In genomic region chr7:105269397-105269796, GRCh38 we compare ENCODE assay signal across 8 cellular contexts.
A peak's percentile ranks its signal among the peaks of the same experiment; 100 is the strongest.
DNase-seq lines count a peak whose midpoint lies in the region; ATAC-seq lines count a peak whose summit lies in the region.

No MANE protein-coding gene starts in this region.

- no peaks in the 10 kb centered on the region for H3K27me3 Mint-ChIP-seq in activated CD8-positive, alpha-beta T cell treated with anti-CD3 and anti-CD28 coated beads, Interleukin-2, amount 10 ng/mL, durations not matched to agents 7 days and 5 days (ENCODE audit: low read depth)
- no peaks in the 10 kb centered on the region for H3K27me3 Mint-ChIP-seq in stimulated activated naive B cell treated with anti-CD40 and anti-IgM and Interleukin-4, amounts not matched to agents 10 μg/mL and 1 μg/mL and 100 μg/mL, for 72 hours

- peak overlapping the region; percentile 93 for H3K4me3 ChIP-seq in right cardiac atrium (ENCODE audit: low read length)

- POLR2A ChIA-PET in activated CD8-positive, alpha-beta T cell treated with anti-CD3 and anti-CD28 coated beads, Interleukin-2, amount 10 ng/mL, durations not matched to agents 7 days and 5 days (lab: Charles Lee), result interaction anchor here (1.2 to 1.3 kb wide), 2 partner anchors 10 to 262 kb away, joined by 3 to 5 read pairs; partner anchors contain the start of gene RINT1

- peak overlapping the region; percentile 73 for H3K4me3 Mint-ChIP-seq in activated CD8-positive, alpha-beta T cell treated with anti-CD3 and anti-CD28 coated beads, Interleukin-2, amount 10 ng/mL, durations not matched to agents 7 days and 5 days
- H3K4me3 Mint-ChIP-seq in stimulated activated naive B cell treated with anti-CD40 and anti-IgM and Interleukin-4, amounts not matched to agents 10 μg/mL and 1 μg/mL and 100 μg/mL, for 72 hours, result peak overlapping the region; percentile 79 to 90

- H3K9me3 Mint-ChIP-seq in activated CD8-positive, alpha-beta T cell treated with anti-CD3 and anti-CD28 coated beads, Interleukin-2, amount 10 ng/mL, durations not matched to agents 7 days and 5 days (ENCODE audit: insufficient read depth), result no peaks in the 10 kb centered on the region
- no peaks in the 10 kb centered on the region for H3K9me3 Mint-ChIP-seq in stimulated activated naive B cell treated with anti-CD40 and anti-IgM and Interleukin-4, amounts not matched to agents 10 μg/mL and 1 μg/mL and 100 μg/mL, for 72 hours

- under 1% methylated on average over 3 of the region's 3 CpGs for WGBS in right cardiac atrium

- peak overlapping the region; percentile 60 for H3K27ac Mint-ChIP-seq in activated CD8-positive, alpha-beta T cell treated with anti-CD3 and anti-CD28 coated beads, Interleukin-2, amount 10 ng/mL, durations not matched to agents 7 days and 5 days
- peak overlapping the region; percentile 96 for H3K27ac Mint-ChIP-seq in stimulated activated naive B cell treated with anti-CD40 and anti-IgM and Interleukin-4, amounts not matched to agents 10 μg/mL and 1 μg/mL and 100 μg/mL, for 72 hours

- peaks cover 23% of the 10 kb centered on the region for H3K4me1 Mint-ChIP-seq in activated CD8-positive, alpha-beta T cell treated with anti-CD3 and anti-CD28 coated beads, Interleukin-2, amount 10 ng/mL, durations not matched to agents 7 days and 5 days (ENCODE audit: low read depth)
- peaks cover 20 to 68% of the 10 kb centered on the region in 2 donors for H3K4me1 Mint-ChIP-seq in stimulated activated naive B cell treated with anti-CD40 and anti-IgM and Interleukin-4, amounts not matched to agents 10 μg/mL and 1 μg/mL and 100 μg/mL, for 72 hours

- DNase-seq in activated CD8-positive, alpha-beta T cell treated with anti-CD3 and anti-CD28 coated beads, Interleukin-2, amount 10 ng/mL, durations not matched to agents 7 days and 5 days, result no peak
- DNase-seq in right cardiac atrium (no peak), SIG-M5 treated with dmso at 0.1 percent for 504 hours (lab: John Stamatoyannopoulos, UW; ENCODE audit: unreplicated experiment) (no peak)
- no peak for DNase-seq in stimulated activated naive B cell treated with anti-CD40 and anti-IgM and Interleukin-4, amounts not matched to agents 10 μg/mL and 1 μg/mL and 100 μg/mL, for 72 hours
- no peak for DNase-seq in NK-92 treated with Interleukin-12 subunit alpha and Interleukin-12 subunit beta, amount 100 ng/mL, for 24 hours (lab: John Stamatoyannopoulos, UW)

- peaks cover 4% of the 10 kb centered on the region for H3K4me1 ChIP-seq in right cardiac atrium (ENCODE audit: control insufficient read depth, insufficient read depth, low read length)

- H3K36me3 Mint-ChIP-seq in activated CD8-positive, alpha-beta T cell treated with anti-CD3 and anti-CD28 coated beads, Interleukin-2, amount 10 ng/mL, durations not matched to agents 7 days and 5 days (ENCODE audit: low read depth), result no peaks in the 10 kb centered on the region
- no peaks in the 10 kb centered on the region for H3K36me3 Mint-ChIP-seq in stimulated activated naive B cell treated with anti-CD40 and anti-IgM and Interleukin-4, amounts not matched to agents 10 μg/mL and 1 μg/mL and 100 μg/mL, for 72 hours

- no peaks in the 10 kb centered on the region for H3K9me3 ChIP-seq in right cardiac atrium (ENCODE audit: control insufficient read depth, low read length)

- ATAC-seq in GM19043 (IDR thresholded peaks at IDR 0.05; ENCODE audit: low read depth, unreplicated experiment) (peak; percentile 19), HG03095 (IDR thresholded peaks at IDR 0.05; ENCODE audit: unreplicated experiment) (peak; percentile 6), right cardiac atrium (peak; percentile 49 to 57), esophagus mucosa (no peak)
- peak; percentile 32 for ATAC-seq in activated CD8-positive, alpha-beta T cell treated with anti-CD3 and anti-CD28 coated beads, Interleukin-2, amount 10 ng/mL, durations not matched to agents 7 days and 5 days
- peak; percentile 42 to 49 for ATAC-seq in stimulated activated naive B cell treated with anti-CD40 and anti-IgM and Interleukin-4, amounts not matched to agents 10 μg/mL and 1 μg/mL and 100 μg/mL, for 72 hours (replicated peaks)

- CTCF ChIA-PET in activated CD8-positive, alpha-beta T cell treated with anti-CD3 and anti-CD28 coated beads, Interleukin-2, amount 10 ng/mL, durations not matched to agents 7 days and 5 days (lab: Charles Lee), result no interaction called here

- H3K27me3 ChIP-seq in right cardiac atrium (ENCODE audit: control insufficient read depth, insufficient read depth), result no peaks in the 10 kb centered on the region

- intact Hi-C loops in right cardiac atrium (cut with DNase I), result no loop called here

- no peak overlapping the region for H3K27ac ChIP-seq in right cardiac atrium (ENCODE audit: low read length)
